ENCODE assay signal across 2 cellular contexts in genomic region chr19:46604781-46605355, GRCh38.
TF ChIP-seq lines count a peak whose summit lies in the region.

No MANE protein-coding gene starts in this region.

TF ChIP-seq in HepG2, 621 proteins besides CTCF, POLR2A, EP300 and RAD21:
- no peak for TF ChIP-seq ZBTB14 (CRISPR knock-in tag; IDR thresholded peaks at IDR 0.05)
- 0 out of 2 replicates have a peak, but pooled peaks have one; percentile 16 for TF ChIP-seq HNF4A (CRISPR knock-in tag; IDR thresholded peaks at IDR 0.05)
- 0 out of 2 replicates have a peak, but pooled peaks have one; percentile 22 for TF ChIP-seq HIC2 (CRISPR knock-in tag; IDR thresholded peaks at IDR 0.05; ENCODE audit: low read depth)
- peak; percentile 83 for TF ChIP-seq ZNF652 (CRISPR knock-in tag; IDR thresholded peaks at IDR 0.05; ENCODE audit: borderline replicate concordance, low read depth)
- TF ChIP-seq ZNF207 (IDR thresholded peaks at IDR 0.05; ENCODE audit: borderline replicate concordance) = no peak
- TF ChIP-seq HNRNPL (IDR thresholded peaks at IDR 0.05; ENCODE audit: low read depth, low read length) = peak; percentile 89
- no peak for TF ChIP-seq ZNF253 (CRISPR knock-in tag; IDR thresholded peaks at IDR 0.05; ENCODE audit: borderline replicate concordance)

TF ChIP-seq in HEK293T, 16 proteins besides CTCF, POLR2A, EP300 and RAD21:
- TF ChIP-seq SP1 (IDR thresholded peaks at IDR 0.05) (no peak), HDGF (IDR thresholded peaks at IDR 0.05; ENCODE audit: borderline replicate concordance) (no peak), BHLHE40 (IDR thresholded peaks at IDR 0.05; ENCODE audit: borderline replicate concordance) (no peak), FOXK2 (IDR thresholded peaks at IDR 0.05) (no peak), CTBP1 (IDR thresholded peaks at IDR 0.05; ENCODE audit: borderline replicate concordance) (no peak), ARNT (IDR thresholded peaks at IDR 0.05) (no peak), FOXA1 (IDR thresholded peaks at IDR 0.05) (no peak), NFRKB (IDR thresholded peaks at IDR 0.05) (no peak), LEF1 (IDR thresholded peaks at IDR 0.05; ENCODE audit: borderline replicate concordance) (no peak), ZNF384 (IDR thresholded peaks at IDR 0.05) (no peak), SUZ12 (IDR thresholded peaks at IDR 0.05) (no peak), ELF4 (IDR thresholded peaks at IDR 0.05) (no peak), PKNOX1 (IDR thresholded peaks at IDR 0.05) (no peak), FOXM1 (IDR thresholded peaks at IDR 0.05; ENCODE audit: borderline replicate concordance) (no peak), L3MBTL2 (conservative IDR thresholded peaks at IDR 0.05) (no peak), TARDBP (IDR thresholded peaks at IDR 0.05) (no peak)
